ENCODE assay signal across 6 cellular contexts in the genomic region with DNA sequence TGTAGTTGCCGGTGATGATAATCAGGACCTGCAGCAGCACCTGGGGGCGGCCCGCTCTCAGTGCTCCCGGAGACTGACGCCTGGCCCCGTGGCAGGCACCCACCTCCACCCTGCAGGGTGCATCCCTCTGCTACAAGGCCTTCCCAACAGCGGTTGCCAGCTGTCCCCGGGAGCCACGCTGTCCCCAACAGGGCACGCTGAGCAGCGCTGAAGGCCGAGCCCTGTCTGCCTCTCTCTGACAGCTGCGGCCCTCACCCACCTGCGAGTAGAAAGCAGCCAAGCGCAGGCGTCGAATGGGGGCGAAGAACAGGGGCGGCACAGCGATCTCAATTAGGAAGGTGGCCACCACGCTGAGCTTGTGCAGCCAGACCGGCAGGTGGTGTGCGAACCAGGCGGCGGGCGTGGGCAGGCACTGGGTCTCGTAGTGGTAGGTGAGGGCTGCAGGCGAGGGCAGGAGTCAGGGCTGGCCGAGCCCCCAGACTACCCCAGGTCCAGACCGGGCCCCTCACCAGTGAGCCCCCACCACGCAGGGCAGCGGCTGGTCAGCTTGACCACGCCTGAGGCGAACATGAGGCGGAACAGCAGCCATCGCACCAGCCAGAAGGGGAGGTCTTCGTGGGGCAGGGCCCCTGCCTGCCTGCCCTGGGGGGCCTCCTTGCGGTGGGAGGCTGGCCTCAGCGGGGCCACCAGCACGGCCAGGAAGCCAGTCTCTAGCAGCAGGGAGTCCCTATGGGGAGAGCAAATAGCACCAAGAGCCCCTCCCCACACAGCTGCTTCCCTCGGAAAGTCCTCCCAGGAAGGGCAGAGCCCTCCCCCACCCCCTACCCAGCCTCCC. TPM values are rescaled to one million over a fixed set of nuclear protein-coding genes. Genes with fewer than 3 reads are reported as not detected.
A peak's percentile ranks its signal among the peaks of the same experiment; 100 is the strongest.
DNase-seq lines count a peak whose midpoint lies in the region; ATAC-seq and TF ChIP-seq lines count a peak whose summit lies in the region.

No MANE protein-coding gene starts in this region.

- peaks cover 8 to 31% (median 23%) of the 10 kb centered on the region in 12 donors for H3K4me1 ChIP-seq in heart left ventricle
- no peaks in the 10 kb centered on the region for H3K4me1 ChIP-seq in aorta (ENCODE audit: control insufficient read depth in 1 of 2, insufficient read depth in 2 of 2, low read length in 2 of 2)

- ATAC-seq in heart left ventricle: no peak
- ATAC-seq in aorta (ENCODE audit: low FRiP score): peak; percentile 1

- H3K36me3 ChIP-seq in heart left ventricle (peaks cover 0 to 47% (median 36%) of the 10 kb centered on the region in 9 donors), aorta (ENCODE audit: control insufficient read depth in 1 of 2, insufficient read depth in 2 of 2, low read length in 1 of 2) (peaks cover 0 to 1% of the 10 kb centered on the region in 2 donors)

- H3K27me3 ChIP-seq in heart left ventricle (no peaks in the 10 kb centered on the region), aorta (ENCODE audit: control insufficient read depth in 1 of 2, insufficient read depth in 2 of 2, low read length in 1 of 2) (no peaks in the 10 kb centered on the region)

- H3K27ac ChIP-seq in heart left ventricle (no peak overlapping the region), aorta (ENCODE audit: low read depth in 1 of 2, low read length in 2 of 2) (no peak overlapping the region)

- intact Hi-C loops in heart left ventricle (cut with DNase I) (loop anchor here in 4 of 10 donors (2.0 to 10.0 kb wide), 5 partner anchors 31 to 261 kb away; partner anchors contain the start of genes HDAC10 (in 2 of the 4), CHKB (in 1 of the 4), SBF1 (in 1 of the 4) and SYCE3 (in 1 of the 4)), cardiac septum (cut with DNase I) (loop anchor here (10.0 kb wide), 1 partner anchor 261 kb away; the partner anchor contains the start of gene TUBGCP6), aorta (cut with DNase I) (loop anchor here (2.0 to 10.0 kb wide), 3 partner anchors 31 to 261 kb away; partner anchors contain the start of genes SBF1 (in 1 of the 2), SYCE3 (in 1 of the 2) and TUBGCP6 (in 1 of the 2))

- no peak for TF ChIP-seq CTCF in heart left ventricle (IDR thresholded peaks at IDR 0.05)
- no peak for TF ChIP-seq CTCF in fibroblast of mammary gland (conservative IDR thresholded peaks at IDR 0.05; ENCODE audit: control insufficient read depth, insufficient read depth, low read depth, low read length)

- WGBS in heart left ventricle, 4 donors: 83 to 95% (median 90%) methylated on average over 29 to 41 of the region's 41 CpGs
- WGBS in aorta, 2 donors: 87 to 89% methylated on average over 39 to 41 of the region's 41 CpGs

- H3K4me3 ChIP-seq in heart left ventricle (peak overlapping the region in 10 of 12 donors; percentile 81 to 100 (median 96)), fibroblast of mammary gland (ENCODE audit: control insufficient read depth, low read depth, low read length) (peak overlapping the region; percentile 95), aorta (ENCODE audit: low read length in 2 of 2) (no peak overlapping the region)

- TF ChIP-seq POLR2A in heart left ventricle (IDR thresholded peaks at IDR 0.05): no peak

- DNase-seq in heart left ventricle: no peak
- no peak for DNase-seq in cardiac septum (ENCODE audit: low spot score)
- DNase-seq in fibroblast of mammary gland (ENCODE audit: low read depth): no peak
- peak in 1 of 2 donors; percentile 73 for DNase-seq in aorta
- no peak for DNase-seq in NCI-H1930 (lab: John Stamatoyannopoulos, UW)
- DNase-seq in NOMO-1 treated with DMSO at 0.1 percent for 48 hours (lab: John Stamatoyannopoulos, UW; ENCODE audit: unreplicated experiment): no peak

- H3K9me3 ChIP-seq in heart left ventricle (no peaks in the 10 kb centered on the region), aorta (ENCODE audit: control insufficient read depth, low read length) (no peaks in the 10 kb centered on the region)

RNA-seq across cellular contexts. Expression of gene LMF2, which starts 1.5 kb away (rescaled TPM):
- total RNA-seq in heart left ventricle (10 to 100 TPM; 20.9 to 46.5 (median 32.1) TPM), cardiac septum (28.7 TPM), aorta (10 to 100 TPM; 42.2 to 65.7 TPM)
- polyA plus RNA-seq in heart left ventricle (10 to 100 TPM; 22.6 to 34.8 TPM), aorta (100 to 1,000 TPM in 1 of 2 donors, 10 to 100 TPM in 1; 20.0 to 123 TPM)

RNA-seq across cellular contexts. Expression of gene NCAPH2, which starts 2.0 kb away (rescaled TPM):
- total RNA-seq in heart left ventricle: 10 to 100 TPM; 24.7 to 34.5 (median 27.9) TPM
- polyA plus RNA-seq in heart left ventricle: 10 to 100 TPM; 33.9 to 43.3 TPM
- 25.1 TPM for total RNA-seq in cardiac septum
- total RNA-seq in aorta: 10 to 100 TPM; 31.6 to 35.5 TPM
- polyA plus RNA-seq in aorta: 10 to 100 TPM; 18.2 to 67.4 TPM

RNA-seq across cellular contexts. Expression of gene MIOX, which starts 19.3 kb away (rescaled TPM):
- total RNA-seq in heart left ventricle (not detected), cardiac septum (not detected), aorta (not detected)
- polyA plus RNA-seq in heart left ventricle (not detected), aorta (not detected)

RNA-seq across cellular contexts. Expression of gene SCO2, which starts 19.4 kb away (rescaled TPM):
- total RNA-seq in heart left ventricle: 1 to 10 TPM in 2 of 9 donors, under 1 TPM in 2, not detected in 5; 0.67 to 2.6 (median 0.94) TPM
- polyA plus RNA-seq in heart left ventricle: 1 to 10 TPM in 1 of 2 donors, not detected in 1; 2.0 TPM
- 2.4 TPM for total RNA-seq in cardiac septum
- 1 to 10 TPM; 4.7 to 5.1 TPM for total RNA-seq in aorta
- polyA plus RNA-seq in aorta: 10 to 100 TPM in 1 of 2 donors, not detected in 1; 11.6 TPM

RNA-seq across cellular contexts. Expression of gene TYMP, which starts 23.8 kb away (rescaled TPM):
- 100 to 1,000 TPM in 1 of 9 donors, 10 to 100 TPM in 6, 1 to 10 TPM in 2; 8.3 to 198 (median 21.7) TPM for total RNA-seq in heart left ventricle
- 10 to 100 TPM; 11.8 to 45.1 TPM for polyA plus RNA-seq in heart left ventricle
- total RNA-seq in cardiac septum: 18.3 TPM
- total RNA-seq in aorta: 10 to 100 TPM; 68.3 to 99.2 TPM
- 10 to 100 TPM; 37.7 to 47.1 TPM for polyA plus RNA-seq in aorta

Comparison
In these comparisons a context has a peak if more than half of its experiments do, and no peak if none do; other contexts are left out.
1. H3K4me3 ChIP-seq: peak in heart left ventricle (10 of 12) and fibroblast of mammary gland (single experiment); none in aorta (0 of 2).